16 cellular contexts compared by ENCODE assay signal in genomic region chr11:134730596-134731538, GRCh38.
DNase-seq lines count a peak whose midpoint lies in the region; ATAC-seq and TF ChIP-seq lines count a peak whose summit lies in the region.
"Had no signal": no experiment of that assay in that cellular context is flagged by ENCODE, and none has a peak within 500 bp of the region (broad histone marks: within the 10 kb centered on the region; RNA-seq: fewer than 3 reads in every experiment).

No MANE protein-coding gene starts in this region.

- no peak overlapping the region for H3K23ac ChIP-seq in H9 (ENCODE audit: insufficient read length, low read depth, low read length)

- H2BK15ac ChIP-seq in H9 (ENCODE audit: low read depth, low read length) = no peak overlapping the region

- H3K4me2 ChIP-seq in H9 (ENCODE audit: insufficient read depth, insufficient read length, low read length) = no peak overlapping the region

- no peak overlapping the region for H2BK5ac ChIP-seq in H9 (ENCODE audit: insufficient read length, low read length)

- H3K36me3 Mint-ChIP-seq in H9 (ENCODE audit: insufficient read depth in 1 of 3, low read depth in 3 of 3) = no peaks in the 10 kb centered on the region
- no peaks in the 10 kb centered on the region for H3K36me3 Mint-ChIP-seq in progenitor cell of endocrine pancreas (ENCODE audit: insufficient read depth)
- no peaks in the 10 kb centered on the region for H3K36me3 Mint-ChIP-seq in natural killer cell treated with Interleukin-12 subunit alpha and Interleukin-12 subunit beta and Interleukin-15 and Interleukin-18, amount 100 ng/mL, for 72 hours
- H3K36me3 Mint-ChIP-seq: CD8-positive, alpha-beta T cell had no signal

- no peak overlapping the region for H2BK20ac ChIP-seq in H9 (ENCODE audit: low read depth, low read length, poor library complexity, severe bottlenecking)

- H3K23me2 ChIP-seq in H9 (ENCODE audit: insufficient read length, low read depth, low read length, poor library complexity, severe bottlenecking) = no peaks in the 10 kb centered on the region

- H3K27me3 Mint-ChIP-seq in H9 (ENCODE audit: low read depth) = peaks cover 32% of the 10 kb centered on the region
- H3K27me3 Mint-ChIP-seq in progenitor cell of endocrine pancreas = peaks cover 70% of the 10 kb centered on the region
- H3K27me3 Mint-ChIP-seq in natural killer cell treated with Interleukin-12 subunit alpha and Interleukin-12 subunit beta and Interleukin-15 and Interleukin-18, amount 100 ng/mL, for 72 hours = peaks cover 19 to 20% of the 10 kb centered on the region in 2 donors

- H2BK120ac ChIP-seq in H9 (ENCODE audit: low read depth, low read length, poor library complexity, severe bottlenecking) = no peak overlapping the region

- H3K4me3 ChIP-seq in iPS-20b (ENCODE audit: low read length) = peak overlapping the region; percentile 44; the same call in 1 of the 2 replicates
- H3K4me3 ChIP-seq: GM23248 had no signal

- no peak overlapping the region for H4K8ac ChIP-seq in H9 (replicated peaks; ENCODE audit: insufficient read length, low read depth, low read length)

- H3K9me3 ChIP-seq in H9 (ENCODE audit: control insufficient read depth, low read depth, low read length) (no peaks in the 10 kb centered on the region), iPS-20b (ENCODE audit: insufficient read depth, low read depth, low read length) (no peaks in the 10 kb centered on the region)

- H2AFZ ChIP-seq in H9 (ENCODE audit: low read length) = no peak overlapping the region
- H2AFZ ChIP-seq: GM23248 had no signal

- H3K9me3 Mint-ChIP-seq in H9 = no peaks in the 10 kb centered on the region
- H3K9me3 Mint-ChIP-seq in progenitor cell of endocrine pancreas (ENCODE audit: low read depth) = no peaks in the 10 kb centered on the region
- no peaks in the 10 kb centered on the region for H3K9me3 Mint-ChIP-seq in natural killer cell treated with Interleukin-12 subunit alpha and Interleukin-12 subunit beta and Interleukin-15 and Interleukin-18, amount 100 ng/mL, for 72 hours
- H3K9me3 Mint-ChIP-seq: CD8-positive, alpha-beta T cell had no signal

- no peak overlapping the region for H3K27ac ChIP-seq in H9 (ENCODE audit: insufficient read length, low read depth, low read length)
- H3K27ac ChIP-seq in VCaP = peak overlapping the region; percentile 31; the same call in 1 of the 2 replicates
- no peak overlapping the region for H3K27ac ChIP-seq in iPS-20b (ENCODE audit: low read length)
- H3K27ac ChIP-seq: GM23248 had no signal

- TF ChIP-seq CTCF in H9 (conservative IDR thresholded peaks at IDR 0.05) (no peak), VCaP (conservative IDR thresholded peaks at IDR 0.05) (no peak), progenitor cell of endocrine pancreas (IDR thresholded peaks at IDR 0.05; ENCODE audit: unreplicated experiment) (no peak)

- H4K91ac ChIP-seq in H9 (ENCODE audit: insufficient read length, low read depth, low read length) = no peak overlapping the region

- H3K79me2 ChIP-seq in H9 (ENCODE audit: insufficient read depth, low read length) = no peaks in the 10 kb centered on the region

- H3K79me1 ChIP-seq in H9 (ENCODE audit: insufficient read depth, low read depth, low read length, poor library complexity, severe bottlenecking) = no peaks in the 10 kb centered on the region

- no peaks in the 10 kb centered on the region for H3K27me3 ChIP-seq in H9 (ENCODE audit: insufficient read depth, low read length)
- peaks cover 9% of the 10 kb centered on the region for H3K27me3 ChIP-seq in iPS-20b (ENCODE audit: insufficient read depth, low read length)

- H3K36me3 ChIP-seq in iPS-20b (ENCODE audit: insufficient read depth, low read depth, low read length) = no peaks in the 10 kb centered on the region

- no CpG with 5 or more reads among the region's 7 CpGs for whole genome bisulfite sequencing in H9 (ENCODE audit: extremely low coverage, insufficient read length, low lambda C conversion rate)

- H3K27ac Mint-ChIP-seq in H9 (peak overlapping the region; percentile 68 to 90 (median 86)), progenitor cell of endocrine pancreas (peak overlapping the region; percentile 18)
- no peak overlapping the region for H3K27ac Mint-ChIP-seq in natural killer cell treated with Interleukin-12 subunit alpha and Interleukin-12 subunit beta and Interleukin-15 and Interleukin-18, amount 100 ng/mL, for 72 hours
- H3K27ac Mint-ChIP-seq: CD8-positive, alpha-beta T cell; HFFc6 had no signal

- H3K9ac ChIP-seq in H9 (ENCODE audit: extremely low read depth, insufficient read length, low read length) (no peak overlapping the region), iPS-20b (ENCODE audit: low read depth, low read length) (peak overlapping the region; percentile 25; the same call in 1 of the 2 replicates)
- H3K9ac ChIP-seq: GM23248 had no signal

- H3K4me1 ChIP-seq in H9 (ENCODE audit: insufficient read depth, low read length) (peaks cover 6% of the 10 kb centered on the region; the same call in 1 of the 2 replicates), iPS-20b (ENCODE audit: insufficient read depth, low read length) (peaks cover 23% of the 10 kb centered on the region; the same call in 1 of the 2 replicates)

- peak; percentile 36 for DNase-seq in H9
- no peak for DNase-seq in progenitor cell of endocrine pancreas (ENCODE audit: low spot score, unreplicated experiment)
- no peak for DNase-seq in AML-193 (lab: John Stamatoyannopoulos, UW)
- no peak for DNase-seq in natural killer cell treated with Interleukin-12 subunit alpha and Interleukin-12 subunit beta and Interleukin-15 and Interleukin-18, amount 100 ng/mL, for 72 hours (ENCODE audit: low spot score)
- DNase-seq: ACHN; CD8-positive, alpha-beta T cell; GM23248; HFFc6; Karpas-422; NCI-H1105 treated with DMSO at 0.1 percent for 48 hours; NCI-H187 treated with DMSO at 0.1 percent for 48 hours; NCI-H510A treated with DMSO at 0.1 percent for 48 hours; SHP77 had no signal

- H4K20me1 ChIP-seq in H9 (ENCODE audit: control insufficient read depth, insufficient read depth, insufficient read length) = no peaks in the 10 kb centered on the region

- H3K14ac ChIP-seq in H9 (ENCODE audit: insufficient read depth, low read length) = no peak overlapping the region

- H3K56ac ChIP-seq in H9 (ENCODE audit: insufficient read length, low read depth, low read length) = no peak overlapping the region

- no peak for ATAC-seq in natural killer cell treated with Interleukin-12 subunit alpha and Interleukin-12 subunit beta and Interleukin-15 and Interleukin-18, amount 100 ng/mL, for 72 hours
- no peak for ATAC-seq in HG02798 (IDR thresholded peaks at IDR 0.05; ENCODE audit: poor library complexity, unreplicated experiment)
- ATAC-seq: CD8-positive, alpha-beta T cell had no signal

- no peak overlapping the region for H2AK5ac ChIP-seq in H9 (ENCODE audit: insufficient read length, low read length)

- H4K5ac ChIP-seq in H9 (ENCODE audit: insufficient read length, low read depth, low read length) = no peak overlapping the region

- no peak overlapping the region for H3T11ph ChIP-seq in H9 (ENCODE audit: low read length)

- no peak overlapping the region for H3K18ac ChIP-seq in H9 (ENCODE audit: insufficient read length, low read depth, low read length)

- 0 out of 5 replicates have a peak overlapping the region, but pooled peaks of 1 of the 2 experiments have one; percentile 10 for H3K4me3 Mint-ChIP-seq in H9
- H3K4me3 Mint-ChIP-seq in progenitor cell of endocrine pancreas (ENCODE audit: low read depth) = no peak overlapping the region
- no peak overlapping the region for H3K4me3 Mint-ChIP-seq in natural killer cell treated with Interleukin-12 subunit alpha and Interleukin-12 subunit beta and Interleukin-15 and Interleukin-18, amount 100 ng/mL, for 72 hours
- H3K4me3 Mint-ChIP-seq: CD8-positive, alpha-beta T cell; HFFc6 had no signal

- no peak overlapping the region for H3K4ac ChIP-seq in H9 (ENCODE audit: low read depth, low read length)

- no peak overlapping the region for H2BK12ac ChIP-seq in H9 (ENCODE audit: insufficient read length, low read depth, low read length)

- H3K4me1 Mint-ChIP-seq in H9 (peaks cover 71 to 74% of the 10 kb centered on the region in 2 experiments), progenitor cell of endocrine pancreas (ENCODE audit: low read depth) (peaks cover 15% of the 10 kb centered on the region)
- H3K4me1 Mint-ChIP-seq in natural killer cell treated with Interleukin-12 subunit alpha and Interleukin-12 subunit beta and Interleukin-15 and Interleukin-18, amount 100 ng/mL, for 72 hours (ENCODE audit: low read depth in 2 of 2) = no peaks in the 10 kb centered on the region

Comparison
In these comparisons a context has a peak if more than half of its experiments do, and no peak if none do; other contexts are left out.
1. H3K27ac Mint-ChIP-seq: peak in H9 (3 of 3) and progenitor cell of endocrine pancreas (single experiment); none in natural killer cell treated with Interleukin-12 subunit alpha and Interleukin-12 subunit beta and Interleukin-15 and Interleukin-18, amount 100 ng/mL, for 72 hours (0 of 2).